ENCODE assay signal across 10 cellular contexts in the genomic region with DNA sequence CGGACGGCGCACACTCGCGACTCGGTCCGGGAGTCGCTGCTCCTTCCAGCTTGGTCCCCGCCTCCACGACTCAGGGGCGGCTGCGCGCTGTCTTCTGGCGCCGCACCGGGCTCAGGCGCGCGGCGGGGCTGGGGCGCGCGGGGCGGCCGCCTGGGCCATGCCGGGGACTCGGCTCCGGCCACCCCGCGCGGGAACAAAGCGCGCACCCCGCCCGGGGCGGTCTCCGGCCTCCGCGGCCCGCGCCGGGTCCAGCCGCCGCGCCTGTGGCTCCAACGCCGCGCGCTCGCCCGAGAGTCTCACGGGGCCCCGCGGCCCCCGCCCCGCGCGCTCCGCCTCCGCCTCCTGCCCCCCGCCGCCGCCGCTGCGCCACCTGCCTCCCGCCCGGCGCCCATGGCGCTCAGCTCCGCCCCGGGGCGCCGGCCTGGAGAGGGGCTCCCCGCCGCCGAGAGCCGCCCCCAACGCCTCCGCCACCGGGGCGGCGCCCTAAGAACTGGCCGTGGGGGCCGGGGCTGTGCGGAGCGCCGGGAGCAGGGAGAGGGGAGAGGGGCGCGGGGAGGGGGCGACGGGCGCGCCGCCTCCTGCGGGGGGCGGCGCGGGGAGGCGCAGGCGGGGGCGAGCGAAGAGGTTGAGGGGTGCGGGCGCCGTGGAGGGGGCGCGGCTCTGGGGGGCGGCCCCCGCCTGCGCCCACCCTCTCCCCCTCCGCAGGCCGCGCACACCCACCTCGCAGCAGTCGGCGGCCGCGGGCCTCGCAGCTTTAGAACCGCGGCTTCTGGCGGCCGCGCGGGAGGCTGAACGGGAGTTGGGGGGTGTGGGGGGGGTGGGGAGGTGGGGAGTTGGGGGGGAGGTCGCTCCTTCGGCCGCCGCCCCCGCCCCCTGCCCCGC. TPM values are rescaled to one million over a fixed set of nuclear protein-coding genes. Genes with fewer than 3 reads are reported as not detected.
A peak's percentile ranks its signal among the peaks of the same experiment; 100 is the strongest.
DNase-seq lines count a peak whose midpoint lies in the region; TF ChIP-seq lines count a peak whose summit lies in the region.
"Had no signal": no experiment of that assay in that cellular context is flagged by ENCODE, and none has a peak within 500 bp of the region (broad histone marks: within the 10 kb centered on the region; RNA-seq: fewer than 3 reads in every experiment).

No MANE protein-coding gene starts in this region.

- H3K27me3 ChIP-seq in HUES48 (ENCODE audit: control insufficient read depth, insufficient read depth, low read length) = peaks cover 38% of the 10 kb centered on the region
- H3K27me3 ChIP-seq in smooth muscle cell (ENCODE audit: low read depth) = peaks cover 56% of the 10 kb centered on the region
- H3K27me3 ChIP-seq in osteoblast (ENCODE audit: insufficient read depth, low read length) = peaks cover 51% of the 10 kb centered on the region

- H3K9me3 Mint-ChIP-seq in glutamatergic neuron (ENCODE audit: unreplicated experiment) = peaks cover 11% of the 10 kb centered on the region

- TF ChIP-seq CTCF in glutamatergic neuron (IDR thresholded peaks at IDR 0.05; ENCODE audit: partially characterized antibody, unreplicated experiment) = no peak
- TF ChIP-seq CTCF in smooth muscle cell (IDR thresholded peaks at IDR 0.05; ENCODE audit: borderline replicate concordance, insufficient read depth, poor library complexity, severe bottlenecking) = no peak
- no peak for TF ChIP-seq CTCF in osteoblast (IDR thresholded peaks at IDR 0.05; ENCODE audit: extremely low read depth, low read depth, low read length)

- peak overlapping the region; percentile 52 for H3K4me3 ChIP-seq in HUES48 (ENCODE audit: low read depth, low read length)
- peak overlapping the region; percentile 47 for H3K4me3 ChIP-seq in smooth muscle cell
- H3K4me3 ChIP-seq in osteoblast (ENCODE audit: insufficient read depth, low read length) = no peak overlapping the region
- H3K4me3 ChIP-seq: SJSA1 had no signal

- H4K20me1 ChIP-seq in smooth muscle cell (ENCODE audit: low read depth) (no peaks in the 10 kb centered on the region), osteoblast (ENCODE audit: insufficient read depth, low read length) (no peaks in the 10 kb centered on the region)

- H3K27ac ChIP-seq in HUES48 (ENCODE audit: low read depth, low read length) (no peak overlapping the region), smooth muscle cell (ENCODE audit: low read depth) (no peak overlapping the region), osteoblast (ENCODE audit: low read depth, low read length) (no peak overlapping the region)
- H3K27ac ChIP-seq: C4-2B, SJSA1 had no signal

- H3K4me1 Mint-ChIP-seq in glutamatergic neuron (ENCODE audit: low read depth, unreplicated experiment) = peaks cover 12% of the 10 kb centered on the region

- H3K4me3 Mint-ChIP-seq in glutamatergic neuron (ENCODE audit: unreplicated experiment) = no peak overlapping the region

- H3K9ac ChIP-seq in HUES48 (ENCODE audit: low read depth, low read length) = no peak overlapping the region
- no peak overlapping the region for H3K9ac ChIP-seq in smooth muscle cell (ENCODE audit: low read depth)

- H3F3A ChIP-seq in smooth muscle cell (ENCODE audit: low read depth) = no peaks in the 10 kb centered on the region

- no peak overlapping the region for H3K27ac Mint-ChIP-seq in glutamatergic neuron (ENCODE audit: unreplicated experiment)

- H3K4me2 ChIP-seq in smooth muscle cell (peak overlapping the region; percentile 84), osteoblast (ENCODE audit: insufficient read depth, low read length) (no peak overlapping the region)

- 1% methylated on average over 33 of the region's 132 CpGs for WGBS in smooth muscle cell (ENCODE audit: low lambda C conversion rate)

- H3K4me1 ChIP-seq in HUES48 (ENCODE audit: control insufficient read depth, insufficient read depth, low read length) (peaks cover 5% of the 10 kb centered on the region; the same call in 1 of the 2 replicates), smooth muscle cell (ENCODE audit: low read depth) (no peaks in the 10 kb centered on the region), osteoblast (ENCODE audit: insufficient read depth, low read length) (no peaks in the 10 kb centered on the region)
- H3K4me1 ChIP-seq: SJSA1 had no signal

- DNase-seq in NCI-H748 (lab: John Stamatoyannopoulos, UW; ENCODE audit: unreplicated experiment) (peak; percentile 23), NCI-H748 treated with DMSO at 0.1 percent for 48 hours (lab: John Stamatoyannopoulos, UW) (no peak), glutamatergic neuron (peak; percentile 71), smooth muscle cell (lab: John Stamatoyannopoulos, UW; ENCODE audit: unreplicated experiment) (no peak), LoVo (ENCODE audit: low spot score) (no peak), osteoblast (ENCODE audit: insufficient read length, low spot score, missing footprints) (no peak), NOMO-1 treated with dmso at 0.1 percent for 144 hours (lab: John Stamatoyannopoulos, UW; ENCODE audit: unreplicated experiment) (no peak)

- no peaks in the 10 kb centered on the region for H3K36me3 Mint-ChIP-seq in glutamatergic neuron (ENCODE audit: unreplicated experiment)

- H3K36me3 ChIP-seq in HUES48 (ENCODE audit: control insufficient read depth, insufficient read depth, low read length) (no peaks in the 10 kb centered on the region), smooth muscle cell (ENCODE audit: low read depth) (no peaks in the 10 kb centered on the region), osteoblast (ENCODE audit: insufficient read depth, low read length) (no peaks in the 10 kb centered on the region)
- H3K36me3 ChIP-seq: SJSA1 had no signal

- no peak overlapping the region for H2AFZ ChIP-seq in smooth muscle cell (ENCODE audit: low read depth)
- H2AFZ ChIP-seq in osteoblast (ENCODE audit: low read length) = no peak overlapping the region

- no peaks in the 10 kb centered on the region for H3K79me2 ChIP-seq in smooth muscle cell (ENCODE audit: low read depth)
- H3K79me2 ChIP-seq in osteoblast (ENCODE audit: insufficient read depth, low read length) = no peaks in the 10 kb centered on the region

- no peaks in the 10 kb centered on the region for H3K9me3 ChIP-seq in HUES48 (ENCODE audit: control insufficient read depth, insufficient read depth, low read length)
- no peaks in the 10 kb centered on the region for H3K9me3 ChIP-seq in smooth muscle cell (replicated peaks; ENCODE audit: low read depth)
- H3K9me3 ChIP-seq in osteoblast (ENCODE audit: low read depth, low read length) = no peaks in the 10 kb centered on the region
- H3K9me3 ChIP-seq: SJSA1 had no signal

- peaks cover 10% of the 10 kb centered on the region for H3K27me3 Mint-ChIP-seq in glutamatergic neuron (ENCODE audit: unreplicated experiment)

RNA-seq across cellular contexts. Expression of gene CBFA2T3, which starts 35.7 kb away (rescaled TPM):
- 126 TPM for total RNA-seq in glutamatergic neuron (ENCODE audit: unreplicated experiment)
- total RNA-seq in smooth muscle cell = 0.45 TPM in 1 of 2 replicates, not detected in the other
- polyA plus RNA-seq in smooth muscle cell = 0.25 and 0.87 TPM in 2 replicates
- total RNA-seq in osteoblast = not detected in 2 replicates
- total RNA-seq: SJSA1 had no signal

Comparison
In these comparisons a context has a peak if more than half of its experiments do, and no peak if none do; other contexts are left out.
1. DNase-seq: peak in NCI-H748 (single experiment) and glutamatergic neuron (single experiment); none in NCI-H748 treated with DMSO at 0.1 percent for 48 hours (single experiment), smooth muscle cell (single experiment), LoVo (single experiment), osteoblast (single experiment) and NOMO-1 treated with dmso at 0.1 percent for 144 hours (single experiment).
2. RNA of gene CBFA2T3, which starts 35.7 kb away (total RNA-seq): 126 TPM in glutamatergic neuron (single experiment); 0.45 TPM in smooth muscle cell and not detected in osteoblast; every median in the first group is over 10 times any median in the second.